In genomic region chr15:82263350-82263749, GRCh38 we compare ENCODE assay signal across 8 cellular contexts. TPM values are rescaled to one million over a fixed set of nuclear protein-coding genes. Genes with fewer than 3 reads are reported as not detected.
DNase-seq lines count a peak whose midpoint lies in the region; ATAC-seq and TF ChIP-seq lines count a peak whose summit lies in the region.

No MANE protein-coding gene starts in this region.

- H3F3A ChIP-seq in neural progenitor cell (ENCODE audit: low read depth) = peaks cover 4% of the 10 kb centered on the region

- H3K36me3 Mint-ChIP-seq in dendritic cell treated with granulocyte-macrophage colony-stimulating factor and Interleukin-4, amounts not matched to agents 40 ng/mL and 50 ng/mL, for 4 days (ENCODE audit: low read depth) = peaks cover 19% of the 10 kb centered on the region
- H3K36me3 Mint-ChIP-seq in neural progenitor cell = peaks cover 2% of the 10 kb centered on the region

- intact Hi-C loops in dendritic cell treated with granulocyte-macrophage colony-stimulating factor and Interleukin-4, amounts not matched to agents 40 ng/mL and 50 ng/mL, for 4 days (cut with micrococcal nuclease) = no loop called here

- DNase-seq in GM12865 (ENCODE audit: low read depth) (no peak), NCI-H510A treated with DMSO at 0.1 percent for 48 hours (lab: John Stamatoyannopoulos, UW) (peak; percentile 71), neural progenitor cell (ENCODE audit: low spot score) (peak; percentile 16), AG20443 (ENCODE audit: low spot score) (no peak), ureter (ENCODE audit: low spot score) (no peak)

- H2AFZ ChIP-seq in neural progenitor cell (replicated peaks) = peak overlapping the region; percentile 97

- peak overlapping the region; percentile 5 for H3K4me3 Mint-ChIP-seq in dendritic cell treated with granulocyte-macrophage colony-stimulating factor and Interleukin-4, amounts not matched to agents 40 ng/mL and 50 ng/mL, for 4 days
- H3K4me3 Mint-ChIP-seq in neural progenitor cell = peak overlapping the region; percentile 96

- H3K4me3 ChIP-seq in GM12865 (ENCODE audit: low read depth, low read length) (peak overlapping the region; percentile 76), neural progenitor cell (peak overlapping the region; percentile 95)

- TF ChIP-seq CTCF in GM12865 (IDR thresholded peaks at IDR 0.05; ENCODE audit: insufficient read depth, low read depth, low read length, missing control alignments) (no peak), neural progenitor cell (IDR thresholded peaks at IDR 0.05) (no peak)

- H4K20me1 ChIP-seq in neural progenitor cell (ENCODE audit: low read depth) = peaks cover 17% of the 10 kb centered on the region

- no peaks in the 10 kb centered on the region for H3K27me3 ChIP-seq in neural progenitor cell

- H3K9me3 Mint-ChIP-seq in dendritic cell treated with granulocyte-macrophage colony-stimulating factor and Interleukin-4, amounts not matched to agents 40 ng/mL and 50 ng/mL, for 4 days = no peaks in the 10 kb centered on the region
- H3K9me3 Mint-ChIP-seq in neural progenitor cell = no peaks in the 10 kb centered on the region

- H3K4me1 Mint-ChIP-seq in dendritic cell treated with granulocyte-macrophage colony-stimulating factor and Interleukin-4, amounts not matched to agents 40 ng/mL and 50 ng/mL, for 4 days (ENCODE audit: low read depth) = peaks cover 33% of the 10 kb centered on the region
- H3K4me1 Mint-ChIP-seq in neural progenitor cell = peaks cover 16% of the 10 kb centered on the region

- H3K27ac Mint-ChIP-seq in dendritic cell treated with granulocyte-macrophage colony-stimulating factor and Interleukin-4, amounts not matched to agents 40 ng/mL and 50 ng/mL, for 4 days = peak overlapping the region; percentile 91
- no peak overlapping the region for H3K27ac Mint-ChIP-seq in neural progenitor cell

- H3K27ac ChIP-seq in neural progenitor cell = no peak overlapping the region

- ATAC-seq in GM21423 (IDR thresholded peaks at IDR 0.05; ENCODE audit: unreplicated experiment) = no peak
- no peak for ATAC-seq in GM18870 (IDR thresholded peaks at IDR 0.05; ENCODE audit: unreplicated experiment)

- H3K9ac ChIP-seq in neural progenitor cell = peak overlapping the region; percentile 24

- H3K4me2 ChIP-seq in neural progenitor cell = peak overlapping the region; percentile 99

- no peaks in the 10 kb centered on the region for H3K27me3 Mint-ChIP-seq in dendritic cell treated with granulocyte-macrophage colony-stimulating factor and Interleukin-4, amounts not matched to agents 40 ng/mL and 50 ng/mL, for 4 days
- no peaks in the 10 kb centered on the region for H3K27me3 Mint-ChIP-seq in neural progenitor cell (ENCODE audit: insufficient read depth, low read depth)

- peaks cover 10% of the 10 kb centered on the region for H3K4me1 ChIP-seq in neural progenitor cell

- H3K79me2 ChIP-seq in neural progenitor cell (ENCODE audit: low read depth) = peaks cover 28% of the 10 kb centered on the region

- no peaks in the 10 kb centered on the region for H3K9me3 ChIP-seq in neural progenitor cell (ENCODE audit: low read depth)

- H3K36me3 ChIP-seq in neural progenitor cell = no peaks in the 10 kb centered on the region

RNA-seq across cellular contexts. Expression of gene SAXO2, which starts 0.7 kb away (rescaled TPM):
- total RNA-seq in neural progenitor cell (ENCODE audit: low replicate concordance) (0.06 and 1.4 TPM in 2 replicates), ureter (2.6 TPM)

RNA-seq across cellular contexts. Expression of gene EFL1, which starts 0.8 kb away (rescaled TPM):
- total RNA-seq in neural progenitor cell (ENCODE audit: low replicate concordance) = 30.1 and 42.4 TPM in 2 replicates
- total RNA-seq in ureter = 21.2 TPM

Comparison
In these comparisons a context has a peak if more than half of its experiments do, and no peak if none do; other contexts are left out.
1. DNase-seq: peak in NCI-H510A treated with DMSO at 0.1 percent for 48 hours (single experiment) and neural progenitor cell (single experiment); none in GM12865 (single experiment), AG20443 (single experiment) and ureter (single experiment).